11 cellular contexts compared by ENCODE assay signal in the genomic region with DNA sequence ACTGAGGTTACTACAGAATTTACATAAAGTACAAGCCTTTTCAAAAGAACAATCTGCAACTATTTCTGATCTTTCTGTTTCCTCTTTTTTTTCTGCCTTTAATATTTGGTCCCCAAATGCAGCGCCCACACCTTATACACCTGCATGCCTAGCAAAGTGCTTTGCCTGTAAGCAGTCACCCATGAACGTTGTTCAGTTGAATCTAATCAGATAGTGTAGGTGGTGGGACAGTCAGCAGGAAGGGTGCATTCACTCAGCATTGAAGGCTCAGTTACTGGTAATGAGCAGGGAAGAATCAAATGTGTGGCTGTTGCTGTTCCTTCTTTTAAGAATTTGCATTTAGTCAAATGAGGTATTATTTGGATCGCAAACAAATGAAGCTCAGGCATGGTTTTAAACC.
A peak's percentile ranks its signal among the peaks of the same experiment; 100 is the strongest.
DNase-seq lines count a peak whose midpoint lies in the region; ATAC-seq, FAIRE-seq and TF ChIP-seq lines count a peak whose summit lies in the region.
"Had no signal": no experiment of that assay in that cellular context is flagged by ENCODE, and none has a peak within 500 bp of the region (broad histone marks: within the 10 kb centered on the region; RNA-seq: fewer than 3 reads in every experiment).

No MANE protein-coding gene starts in this region.

- TF ChIP-seq CTCF in brain (conservative IDR thresholded peaks at IDR 0.05) (no peak), WERI-Rb-1 (IDR thresholded peaks at IDR 0.05; ENCODE audit: low read depth, low read length) (no peak)

- H3K4me3 Mint-ChIP-seq in brain: no peak overlapping the region
- no peak overlapping the region for H3K4me3 Mint-ChIP-seq in activated CD4-positive, alpha-beta T cell treated with anti-CD3 and anti-CD28 coated beads, Interleukin-2, amount 10 ng/mL, durations not matched to agents 7 days and 5 days

- POLR2A ChIA-PET in activated CD4-positive, alpha-beta T cell treated with anti-CD3 and anti-CD28 coated beads, Interleukin-2, amount 10 ng/mL, durations not matched to agents 7 days and 5 days (lab: Charles Lee): no interaction called here

- H3K27me3 ChIP-seq in WERI-Rb-1 (ENCODE audit: insufficient read depth, low read depth, severe bottlenecking): no peaks in the 10 kb centered on the region
- H3K27me3 ChIP-seq: dorsolateral prefrontal cortex had no signal

- H3K27ac ChIP-seq in WERI-Rb-1: no peak overlapping the region

- DNase-seq in dedifferentiated amniotic fluid mesenchymal stem cell (ENCODE audit: extremely low spot score) (no peak), WERI-Rb-1 (no peak), RCC 7860 (ENCODE audit: low spot score) (no peak)
- no peak for DNase-seq in activated CD4-positive, alpha-beta T cell treated with anti-CD3 and anti-CD28 coated beads, Interleukin-2, amount 10 ng/mL, durations not matched to agents 7 days and 5 days
- DNase-seq: COR-L47; dorsolateral prefrontal cortex; stimulated activated CD4-positive, alpha-beta T cell treated with anti-CD3 and anti-CD28 coated beads, Interleukin-4, amount 100 ng/mL, for 4 hours had no signal

- H3K27ac Mint-ChIP-seq in brain: peak overlapping the region in 4 of 5 experiments; percentile 31 to 87 (median 78)
- H3K27ac Mint-ChIP-seq in activated CD4-positive, alpha-beta T cell treated with anti-CD3 and anti-CD28 coated beads, Interleukin-2, amount 10 ng/mL, durations not matched to agents 7 days and 5 days: no peak overlapping the region

- H3K27me3 Mint-ChIP-seq in brain: no peaks in the 10 kb centered on the region
- no peaks in the 10 kb centered on the region for H3K27me3 Mint-ChIP-seq in activated CD4-positive, alpha-beta T cell treated with anti-CD3 and anti-CD28 coated beads, Interleukin-2, amount 10 ng/mL, durations not matched to agents 7 days and 5 days

- ATAC-seq in GM18517 (IDR thresholded peaks at IDR 0.05; ENCODE audit: unreplicated experiment): peak; percentile 73
- ATAC-seq in GM21447 (IDR thresholded peaks at IDR 0.05; ENCODE audit: unreplicated experiment): peak; percentile 59
- ATAC-seq in HG03108 (IDR thresholded peaks at IDR 0.05; ENCODE audit: unreplicated experiment): peak; percentile 46

- CTCF ChIA-PET in activated CD4-positive, alpha-beta T cell treated with anti-CD3 and anti-CD28 coated beads, Interleukin-2, amount 10 ng/mL, durations not matched to agents 7 days and 5 days (lab: Charles Lee): interaction anchor here (0.9 kb wide), 1 partner anchor 22 kb away, joined by 3 read pairs; no protein-coding TSS in a partner anchor

- H3K4me1 Mint-ChIP-seq in brain: peaks cover 63% of the 10 kb centered on the region
- H3K4me1 Mint-ChIP-seq in activated CD4-positive, alpha-beta T cell treated with anti-CD3 and anti-CD28 coated beads, Interleukin-2, amount 10 ng/mL, durations not matched to agents 7 days and 5 days: no peaks in the 10 kb centered on the region

- no peak for FAIRE-seq in RCC 7860 (lab: Jason Lieb, UNC)

- H3K9me3 ChIP-seq in WERI-Rb-1 (ENCODE audit: severe bottlenecking): no peaks in the 10 kb centered on the region

- H3K4me3 ChIP-seq in WERI-Rb-1 (ENCODE audit: low read depth, low read length): no peak overlapping the region
- H3K4me3 ChIP-seq: dorsolateral prefrontal cortex had no signal

- peaks cover 84% of the 10 kb centered on the region for H3K36me3 Mint-ChIP-seq in brain
- peaks cover 3% of the 10 kb centered on the region for H3K36me3 Mint-ChIP-seq in activated CD4-positive, alpha-beta T cell treated with anti-CD3 and anti-CD28 coated beads, Interleukin-2, amount 10 ng/mL, durations not matched to agents 7 days and 5 days (ENCODE audit: low read depth)

- peaks cover 74% of the 10 kb centered on the region for H3K36me3 ChIP-seq in WERI-Rb-1

- no peaks in the 10 kb centered on the region for H3K9me3 Mint-ChIP-seq in brain
- no peaks in the 10 kb centered on the region for H3K9me3 Mint-ChIP-seq in activated CD4-positive, alpha-beta T cell treated with anti-CD3 and anti-CD28 coated beads, Interleukin-2, amount 10 ng/mL, durations not matched to agents 7 days and 5 days
